20 cellular contexts compared by ENCODE assay signal in the genomic region with DNA sequence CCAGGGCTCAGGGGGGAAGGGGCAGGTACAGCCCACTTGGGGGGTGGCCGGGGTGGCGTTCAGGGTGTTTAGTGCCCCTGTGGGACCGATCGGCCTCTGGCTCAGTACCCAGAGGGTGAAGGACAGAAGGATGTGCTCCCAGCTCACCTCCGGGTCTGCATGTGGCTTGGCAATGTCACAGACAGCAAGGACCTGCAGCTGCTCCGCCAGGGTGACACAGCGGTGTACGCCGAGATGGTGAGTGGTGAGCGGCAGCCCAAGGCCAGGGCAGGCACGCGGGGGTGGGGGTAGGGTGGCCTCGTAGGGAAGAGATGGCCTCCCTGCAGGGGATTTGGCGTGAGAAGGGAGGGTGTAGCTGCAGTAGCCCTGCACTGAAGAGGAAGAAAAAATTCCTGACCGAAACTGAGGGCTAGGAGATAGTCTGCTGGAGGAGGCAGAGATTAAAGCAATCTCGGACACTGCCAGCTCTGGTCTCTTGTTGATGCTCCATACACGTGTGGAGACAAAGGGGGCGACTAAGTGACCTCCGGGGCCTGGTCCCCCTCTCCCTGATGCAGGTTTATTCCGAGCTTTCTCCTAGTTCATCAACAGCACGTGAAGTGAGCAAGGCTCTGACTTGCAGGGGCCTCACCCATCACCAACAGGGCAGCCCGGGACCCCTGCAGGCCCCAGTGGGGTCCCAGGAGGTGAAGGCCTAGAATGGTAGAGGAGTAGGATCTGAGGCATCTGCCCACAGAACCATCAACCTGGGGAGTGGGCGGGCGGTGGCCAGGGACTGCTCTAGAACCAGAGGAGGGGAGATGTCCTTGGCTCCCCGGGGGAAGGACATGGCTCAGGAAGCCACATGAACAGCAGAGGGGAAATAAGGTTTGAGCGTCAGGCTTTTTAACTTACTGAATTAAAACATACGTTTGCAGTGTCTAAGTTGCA. TPM values are rescaled to one million over a fixed set of nuclear protein-coding genes. Genes with fewer than 3 reads are reported as not detected.
DNase-seq lines count a peak whose midpoint lies in the region; ATAC-seq, FAIRE-seq and TF ChIP-seq lines count a peak whose summit lies in the region.
"Had no signal": no experiment of that assay in that cellular context is flagged by ENCODE, and none has a peak within 500 bp of the region (broad histone marks: within the 10 kb centered on the region; RNA-seq: fewer than 3 reads in every experiment).

No MANE protein-coding gene starts in this region.

- no peak overlapping the region for H2BK120ac ChIP-seq in H1 (replicated peaks; ENCODE audit: low read depth, low read length)

- peak overlapping the region; percentile 57; the same call in 1 of the 2 replicates for H4K8ac ChIP-seq in H1 (ENCODE audit: extremely low read depth, insufficient read depth, low read length)

- intact Hi-C loops in Right ventricle myocardium inferior (cut with DNase I) (no loop called here), left ventricle myocardium inferior (cut with micrococcal nuclease) (no loop called here)

- DNase-seq in Right ventricle myocardium inferior (ENCODE audit: missing footprints) (peak; percentile 15), left ventricle myocardium inferior (no peak), RWPE2 (ENCODE audit: low spot score) (peak; percentile 41), H1 (ENCODE audit: low read depth in 1 of 2, low spot score in 2 of 2) (no peak), urothelium cell line (ENCODE audit: low spot score) (no peak), cerebellum (ENCODE audit: low spot score) (no peak)
- DNase-seq in activated naive CD8-positive, alpha-beta T cell treated with anti-CD3 and anti-CD28 coated beads for 36 hours, result no peak
- DNase-seq: DMS79, H9, Kasumi-1, MM.1S, NCI-H1092 treated with DMSO at 0.1 percent for 48 hours, NCI-H2029 treated with DMSO at 0.1 percent for 48 hours, NCI-H2171, NCI-H526 had no signal

- H3K4me1 ChIP-seq in left ventricle myocardium inferior (peaks cover 13% of the 10 kb centered on the region), RWPE2 (ENCODE audit: insufficient read depth, poor library complexity, severe bottlenecking) (no peaks in the 10 kb centered on the region), H1 (replicated peaks in 1 of 4; ENCODE audit: control insufficient read depth in 3 of 4, insufficient read depth in 4 of 4, low read length in 3 of 4) (peaks cover 0 to 6% (median under 1%) of the 10 kb centered on the region in 4 experiments; a peak in 3 of 7 replicates)

- FAIRE-seq in H1 (lab: Jason Lieb, UNC) (no peak), urothelium cell line (lab: Jason Lieb, UNC) (peak; percentile 20)
- FAIRE-seq: A204.1, D721Med had no signal

- H3K79me2 ChIP-seq in H1 (ENCODE audit: control insufficient read depth in 1 of 2, insufficient read depth in 2 of 2, low read length in 2 of 2), result no peaks in the 10 kb centered on the region

- no peak overlapping the region for H3K4ac ChIP-seq in H1 (replicated peaks; ENCODE audit: insufficient read length, low read depth, low read length)

- H2BK15ac ChIP-seq in H1 (ENCODE audit: low read length), result no peak overlapping the region

- H3K36me3 ChIP-seq in left ventricle myocardium inferior (no peaks in the 10 kb centered on the region), RWPE2 (ENCODE audit: low read depth) (no peaks in the 10 kb centered on the region), H1 (ENCODE audit: control insufficient read depth in 2 of 4, insufficient read depth in 4 of 4, low read length in 3 of 4) (no peaks in the 10 kb centered on the region)

- H3K14ac ChIP-seq in H1 (ENCODE audit: insufficient read length), result no peak overlapping the region

- H3K27me3 ChIP-seq in left ventricle myocardium inferior (ENCODE audit: low read depth) (no peaks in the 10 kb centered on the region), RWPE2 (ENCODE audit: insufficient read depth, poor library complexity, severe bottlenecking) (no peaks in the 10 kb centered on the region), H1 (replicated peaks in 1 of 4; ENCODE audit: control insufficient read depth in 3 of 4, extremely low read depth in 1 of 4, insufficient read depth in 3 of 4, low read length in 3 of 4) (no peaks in the 10 kb centered on the region)

- no peaks in the 10 kb centered on the region for H3K23me2 ChIP-seq in H1 (ENCODE audit: low read depth, low read length)

- peak overlapping the region; percentile 1; the same call in 1 of the 2 replicates for H2BK5ac ChIP-seq in H1 (ENCODE audit: low read depth, low read length)

- no peak overlapping the region for H2BK20ac ChIP-seq in H1 (ENCODE audit: low read length)

- H3K27ac ChIP-seq in left ventricle myocardium inferior (replicated peaks) (no peak overlapping the region), RWPE2 (ENCODE audit: poor library complexity, severe bottlenecking) (no peak overlapping the region), H1 (ENCODE audit: low read depth, low read length) (no peak overlapping the region)
- H3K27ac ChIP-seq: SK-N-MC had no signal

- H3K4me3 ChIP-seq in left ventricle myocardium inferior (no peak overlapping the region), RWPE2 (ENCODE audit: severe bottlenecking) (no peak overlapping the region), H1 (ENCODE audit: extremely low read depth in 1 of 4, insufficient read depth in 2 of 4, low read depth in 3 of 4, low read length in 4 of 4) (no peak overlapping the region)
- H3K4me3 ChIP-seq: SK-N-MC had no signal

- TF ChIP-seq POLR2A in H1 (IDR thresholded peaks at IDR 0.05; ENCODE audit: control extremely low read depth in 1 of 2, low read depth in 2 of 2, low read length in 2 of 2), result no peak

- H3K18ac ChIP-seq in H1 (ENCODE audit: extremely low read depth, low read length), result no peak overlapping the region

- CTCF ChIA-PET in H1 (lab: Charles Lee; ENCODE audit: partially characterized antibody), result interaction anchor here (1.1 to 2.7 kb wide), 2 partner anchors 12 to 20 kb away, joined by 5 to 7 read pairs; no protein-coding TSS in a partner anchor

- no peak for ATAC-seq in Right ventricle myocardium inferior
- ATAC-seq in RWPE2 (ENCODE audit: low read depth), result no peak
- ATAC-seq in HG02870 (IDR thresholded peaks at IDR 0.05; ENCODE audit: unreplicated experiment), result no peak

- no peaks in the 10 kb centered on the region for H3K4me1 Mint-ChIP-seq in activated naive CD8-positive, alpha-beta T cell treated with anti-CD3 and anti-CD28 coated beads for 36 hours

- H3K9ac ChIP-seq in H1 (replicated peaks in 1 of 4; ENCODE audit: extremely low read depth in 1 of 4, low read depth in 3 of 4, low read length in 3 of 4), result no peak overlapping the region

- no peaks in the 10 kb centered on the region for H3K79me1 ChIP-seq in H1 (ENCODE audit: low read depth, low read length)

- H3K4me2 ChIP-seq in H1 (ENCODE audit: insufficient read depth in 1 of 2, low read depth in 2 of 2, low read length in 2 of 2), result no peak overlapping the region

- H4K91ac ChIP-seq in H1 (replicated peaks; ENCODE audit: insufficient read length, low read length), result peak overlapping the region; percentile 35

- WGBS in H1 (ENCODE audit: extremely low coverage in 1 of 2, insufficient coverage in 1 of 2, insufficient read length in 1 of 2, insufficient replicate concordance in 2 of 2, low coverage in 1 of 2, low lambda C conversion rate in 2 of 2, missing lambda C conversion rate in 1 of 2), 2 experiments, result 83% methylated on average over 25 of the region's 27 CpGs; no CpG with 5 or more reads in 1 of the 2 experiments

- H3K56ac ChIP-seq in H1 (replicated peaks; ENCODE audit: insufficient read length, low read depth, low read length), result no peak overlapping the region

- H3K36me3 Mint-ChIP-seq in activated naive CD8-positive, alpha-beta T cell treated with anti-CD3 and anti-CD28 coated beads for 36 hours, result no peaks in the 10 kb centered on the region

- TF ChIP-seq RAD21 in H1 (IDR thresholded peaks at IDR 0.05 in 1 of 2, conservative IDR thresholded peaks at IDR 0.05 in 1 of 2; ENCODE audit: low read depth in 2 of 2, low read length in 2 of 2), result no peak

- TF ChIP-seq EP300 in H1 (IDR thresholded peaks at IDR 0.05; ENCODE audit: borderline replicate concordance in 1 of 2, low read depth in 2 of 2, low read length in 2 of 2), result no peak

- H3K27ac Mint-ChIP-seq in activated naive CD8-positive, alpha-beta T cell treated with anti-CD3 and anti-CD28 coated beads for 36 hours, result no peak overlapping the region

- peak overlapping the region; percentile 25 for H4K5ac ChIP-seq in H1 (ENCODE audit: insufficient read length, low read depth, low read length)

- TF ChIP-seq CTCF in left ventricle myocardium inferior (IDR thresholded peaks at IDR 0.05; ENCODE audit: borderline replicate concordance) (no peak), RWPE2 (IDR thresholded peaks at IDR 0.05; ENCODE audit: poor library complexity, severe bottlenecking) (no peak), H1 (IDR thresholded peaks at IDR 0.05; ENCODE audit: control extremely low read depth in 1 of 3, insufficient read depth in 1 of 3, low read depth in 1 of 3, low read length in 3 of 3) (no peak)

- no peaks in the 10 kb centered on the region for H3K9me3 Mint-ChIP-seq in activated naive CD8-positive, alpha-beta T cell treated with anti-CD3 and anti-CD28 coated beads for 36 hours
- H3K9me3 Mint-ChIP-seq: H9 had no signal

- H3K27me3 Mint-ChIP-seq in activated naive CD8-positive, alpha-beta T cell treated with anti-CD3 and anti-CD28 coated beads for 36 hours, result no peaks in the 10 kb centered on the region

- H3K9me3 ChIP-seq in left ventricle myocardium inferior (replicated peaks) (no peaks in the 10 kb centered on the region), RWPE2 (ENCODE audit: severe bottlenecking) (no peaks in the 10 kb centered on the region), H1 (ENCODE audit: insufficient read depth in 2 of 2, low read depth in 1 of 2, low read length in 1 of 2) (no peaks in the 10 kb centered on the region)

- no peak overlapping the region for H2AK5ac ChIP-seq in H1 (ENCODE audit: low read depth, low read length)

- POLR2A ChIA-PET in H1 (lab: Charles Lee; ENCODE audit: partially characterized antibody), result interaction anchor here (0.9 kb wide), 1 partner anchor 9 kb away, joined by 3 read pairs; no protein-coding TSS in a partner anchor

- no peak overlapping the region for H3K4me3 Mint-ChIP-seq in activated naive CD8-positive, alpha-beta T cell treated with anti-CD3 and anti-CD28 coated beads for 36 hours
- H3K4me3 Mint-ChIP-seq: H9 had no signal

- H3K23ac ChIP-seq in H1 (ENCODE audit: insufficient read length), result no peak overlapping the region

- H4K20me1 ChIP-seq in H1 (replicated peaks in 1 of 2; ENCODE audit: control insufficient read depth in 1 of 2, insufficient read depth in 2 of 2, low read length in 2 of 2), result no peaks in the 10 kb centered on the region

- H2AFZ ChIP-seq in H1 (ENCODE audit: low read length), result no peak overlapping the region

- H2BK12ac ChIP-seq in H1 (ENCODE audit: low read depth, low read length), result no peak overlapping the region; the same call in 1 of the 2 replicates

RNA-seq across cellular contexts. Expression of a gene that starts 45.4 kb away (rescaled TPM):
- total RNA-seq in Right ventricle myocardium inferior, result not detected
- total RNA-seq in left ventricle myocardium inferior, result 0.05 TPM
- total RNA-seq in H1 (2021; fragmentation: NEBNext Ultra II Directional; extraction: Animal tissue kit (Norgen Biotek cat#: 25700)), result 0.69 and 0.88 TPM in 2 replicates
- 0.23 and 0.38 TPM in 2 replicates for polyA plus RNA-seq in H1 (2011; rRNA removed)
- 0.39 TPM for polyA plus RNA-seq in H1 (2011; cell fraction: cytosol; rRNA removed)
- polyA plus RNA-seq in H1 (2011; cell fraction: nucleus; rRNA removed), result 2.1 TPM
- 0.11 to 0.52 TPM (median 0.32 TPM) in 4 replicates for polyA plus RNA-seq in H1 (2012, experiment 1 of 2)
- 0.14 TPM for polyA plus RNA-seq in H1 (2012, experiment 2 of 2)
- polyA plus RNA-seq in H1 (2013, experiment 1 of 2), result 0.14 TPM
- polyA plus RNA-seq in H1 (2013, experiment 2 of 2), result 0.11 TPM
- polyA minus RNA-seq in H1 (2011; rRNA and poly(A)+ RNA removed), result 2.3 and 2.4 TPM in 2 replicates
- polyA minus RNA-seq in H1 (2011; cell fraction: cytosol; rRNA and poly(A)+ RNA removed), result 1.7 TPM
- polyA minus RNA-seq in H1 (2011; cell fraction: nucleus; rRNA and poly(A)+ RNA removed), result 4.4 TPM
- not detected for total RNA-seq in activated naive CD8-positive, alpha-beta T cell treated with anti-CD3 and anti-CD28 coated beads for 36 hours
- total RNA-seq in cerebellum, result 1.4 TPM
- total RNA-seq: HT-29 had no signal

RNA-seq across cellular contexts. Expression of a gene that starts 49.9 kb away (rescaled TPM):
- total RNA-seq in Right ventricle myocardium inferior (31.9 TPM), left ventricle myocardium inferior (31.7 TPM), cerebellum (45.5 TPM)
- 31.4 and 32.6 TPM in 2 replicates for total RNA-seq in H1 (2021; fragmentation: NEBNext Ultra II Directional; extraction: Animal tissue kit (Norgen Biotek cat#: 25700))
- polyA plus RNA-seq in H1 (2011; rRNA removed), result 19.8 and 30.4 TPM in 2 replicates
- 19.8 TPM for polyA plus RNA-seq in H1 (2011; cell fraction: cytosol; rRNA removed)
- 78.4 TPM for polyA plus RNA-seq in H1 (2011; cell fraction: nucleus; rRNA removed)
- 23.3 to 27.3 TPM (median 25.1 TPM) in 4 replicates for polyA plus RNA-seq in H1 (2012, experiment 1 of 2)
- 10.6 TPM for polyA plus RNA-seq in H1 (2012, experiment 2 of 2)
- polyA plus RNA-seq in H1 (2013, experiment 1 of 2), result 13.0 TPM
- polyA plus RNA-seq in H1 (2013, experiment 2 of 2), result 12.2 TPM
- polyA minus RNA-seq in H1 (2011; rRNA and poly(A)+ RNA removed), result 81.0 and 84.5 TPM in 2 replicates
- 19.4 TPM for polyA minus RNA-seq in H1 (2011; cell fraction: cytosol; rRNA and poly(A)+ RNA removed)
- 55.6 TPM for polyA minus RNA-seq in H1 (2011; cell fraction: nucleus; rRNA and poly(A)+ RNA removed)
- total RNA-seq in activated naive CD8-positive, alpha-beta T cell treated with anti-CD3 and anti-CD28 coated beads for 36 hours, result 10 to 100 TPM; 30.3 to 32.2 TPM

RNA-seq across cellular contexts. Expression of a gene that starts 51.9 kb away (rescaled TPM):
- 26.2 TPM for total RNA-seq in Right ventricle myocardium inferior
- total RNA-seq in left ventricle myocardium inferior, result 27.9 TPM
- total RNA-seq in H1 (2021; fragmentation: NEBNext Ultra II Directional; extraction: Animal tissue kit (Norgen Biotek cat#: 25700)), result 14.3 and 15.7 TPM in 2 replicates
- 11.1 and 17.6 TPM in 2 replicates for polyA plus RNA-seq in H1 (2011; rRNA removed)
- 17.3 TPM for polyA plus RNA-seq in H1 (2011; cell fraction: cytosol; rRNA removed)
- polyA plus RNA-seq in H1 (2011; cell fraction: nucleus; rRNA removed), result 14.4 TPM
- 15.9 to 19.5 TPM (median 18.1 TPM) in 4 replicates for polyA plus RNA-seq in H1 (2012, experiment 1 of 2)
- 17.5 TPM for polyA plus RNA-seq in H1 (2012, experiment 2 of 2)
- 18.3 TPM for polyA plus RNA-seq in H1 (2013, experiment 1 of 2)
- polyA plus RNA-seq in H1 (2013, experiment 2 of 2), result 21.0 TPM
- 20.1 and 25.3 TPM in 2 replicates for polyA minus RNA-seq in H1 (2011; rRNA and poly(A)+ RNA removed)
- 7.6 TPM for polyA minus RNA-seq in H1 (2011; cell fraction: cytosol; rRNA and poly(A)+ RNA removed)
- 9.3 TPM for polyA minus RNA-seq in H1 (2011; cell fraction: nucleus; rRNA and poly(A)+ RNA removed)
- total RNA-seq in activated naive CD8-positive, alpha-beta T cell treated with anti-CD3 and anti-CD28 coated beads for 36 hours, result 1 to 10 TPM; 4.5 to 5.2 TPM
- total RNA-seq in cerebellum, result 19.7 TPM

Comparison
In these comparisons a context has a peak if more than half of its experiments do, and no peak if none do; other contexts are left out.
1. DNase-seq: peak in Right ventricle myocardium inferior (single experiment) and RWPE2 (single experiment); none in left ventricle myocardium inferior (single experiment), H1 (0 of 2), urothelium cell line (single experiment), activated naive CD8-positive, alpha-beta T cell treated with anti-CD3 and anti-CD28 coated beads for 36 hours (single experiment) and cerebellum (single experiment).